Comparison of ENCODE assay signal across 1 cellular context in genomic region chr1:109493227-109493626, GRCh38.
A peak's percentile ranks its signal among the peaks of the same experiment; 100 is the strongest.
TF ChIP-seq lines count a peak whose summit lies in the region.

No MANE protein-coding gene starts in this region.

TF ChIP-seq in HEK293, 187 proteins besides CTCF, POLR2A, EP300 and RAD21 (continued from another document):
- TF ChIP-seq, protein P1, sequence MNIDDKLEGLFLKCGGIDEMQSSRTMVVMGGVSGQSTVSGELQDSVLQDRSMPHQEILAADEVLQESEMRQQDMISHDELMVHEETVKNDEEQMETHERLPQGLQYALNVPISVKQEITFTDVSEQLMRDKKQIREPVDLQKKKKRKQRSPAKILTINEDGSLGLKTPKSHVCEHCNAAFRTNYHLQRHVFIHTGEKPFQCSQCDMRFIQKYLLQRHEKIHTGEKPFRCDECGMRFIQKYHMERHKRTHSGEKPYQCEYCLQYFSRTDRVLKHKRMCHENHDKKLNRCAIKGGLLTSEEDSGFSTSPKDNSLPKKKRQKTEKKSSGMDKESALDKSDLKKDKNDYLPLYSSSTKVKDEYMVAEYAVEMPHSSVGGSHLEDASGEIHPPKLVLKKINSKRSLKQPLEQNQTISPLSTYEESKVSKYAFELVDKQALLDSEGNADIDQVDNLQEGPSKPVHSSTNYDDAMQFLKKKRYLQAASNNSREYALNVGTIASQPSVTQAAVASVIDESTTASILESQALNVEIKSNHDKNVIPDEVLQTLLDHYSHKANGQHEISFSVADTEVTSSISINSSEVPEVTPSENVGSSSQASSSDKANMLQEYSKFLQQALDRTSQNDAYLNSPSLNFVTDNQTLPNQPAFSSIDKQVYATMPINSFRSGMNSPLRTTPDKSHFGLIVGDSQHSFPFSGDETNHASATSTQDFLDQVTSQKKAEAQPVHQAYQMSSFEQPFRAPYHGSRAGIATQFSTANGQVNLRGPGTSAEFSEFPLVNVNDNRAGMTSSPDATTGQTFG (tag by site-specific recombination; IDR thresholded peaks at IDR 0.05; ENCODE audit: borderline replicate concordance) = no peak
- TF ChIP-seq ZNF354C (tag by site-specific recombination; IDR thresholded peaks at IDR 0.05; ENCODE audit: borderline replicate concordance, low read depth) (no peak), ZNF501 (tag by site-specific recombination; IDR thresholded peaks at IDR 0.05) (no peak), ZNF140 (tag by site-specific recombination; IDR thresholded peaks at IDR 0.05) (no peak), ZNF311 (tag by site-specific recombination; IDR thresholded peaks at IDR 0.05; ENCODE audit: borderline replicate concordance) (no peak), ZNF626 (tag by site-specific recombination; IDR thresholded peaks at IDR 0.05) (no peak), ZNF302 (tag by site-specific recombination; IDR thresholded peaks at IDR 0.05; ENCODE audit: low read depth) (no peak), ZNF341 (tag by site-specific recombination; IDR thresholded peaks at IDR 0.05; ENCODE audit: low read depth) (no peak), ZNF248 (tag by site-specific recombination; IDR thresholded peaks at IDR 0.05) (no peak), HOXA7 (CRISPR knock-in tag; IDR thresholded peaks at IDR 0.05; ENCODE audit: borderline replicate concordance) (no peak), ZNF670 (tag by site-specific recombination; IDR thresholded peaks at IDR 0.05; ENCODE audit: low read depth) (no peak), ZNF132 (tag by site-specific recombination; IDR thresholded peaks at IDR 0.05; ENCODE audit: borderline replicate concordance) (no peak), ZNF585B (tag by site-specific recombination; IDR thresholded peaks at IDR 0.05) (no peak), PRDM1 (tag by site-specific recombination; IDR thresholded peaks at IDR 0.05) (no peak), PRDM10 (tag by site-specific recombination; IDR thresholded peaks at IDR 0.05) (peak; percentile 67; the same call in 1 of the 2 replicates), SP3 (tag by site-specific recombination; IDR thresholded peaks at IDR 0.05) (peak; percentile 30), EGR2 (tag by site-specific recombination; IDR thresholded peaks at IDR 0.05; ENCODE audit: low read depth) (peak; percentile 65), SP2 (tag by site-specific recombination; IDR thresholded peaks at IDR 0.05) (peak; percentile 48), SETDB1 (IDR thresholded peaks at IDR 0.05; ENCODE audit: insufficient read length, low read length) (no peak), TRIM28 (IDR thresholded peaks at IDR 0.05; ENCODE audit: borderline replicate concordance, low read length) (no peak), ZNF423 (tag by site-specific recombination; IDR thresholded peaks at IDR 0.05) (no peak), ZNF280D (tag by site-specific recombination; IDR thresholded peaks at IDR 0.05) (no peak), ZNF600 (tag by site-specific recombination; IDR thresholded peaks at IDR 0.05) (no peak)
- TF ChIP-seq, protein P2, sequence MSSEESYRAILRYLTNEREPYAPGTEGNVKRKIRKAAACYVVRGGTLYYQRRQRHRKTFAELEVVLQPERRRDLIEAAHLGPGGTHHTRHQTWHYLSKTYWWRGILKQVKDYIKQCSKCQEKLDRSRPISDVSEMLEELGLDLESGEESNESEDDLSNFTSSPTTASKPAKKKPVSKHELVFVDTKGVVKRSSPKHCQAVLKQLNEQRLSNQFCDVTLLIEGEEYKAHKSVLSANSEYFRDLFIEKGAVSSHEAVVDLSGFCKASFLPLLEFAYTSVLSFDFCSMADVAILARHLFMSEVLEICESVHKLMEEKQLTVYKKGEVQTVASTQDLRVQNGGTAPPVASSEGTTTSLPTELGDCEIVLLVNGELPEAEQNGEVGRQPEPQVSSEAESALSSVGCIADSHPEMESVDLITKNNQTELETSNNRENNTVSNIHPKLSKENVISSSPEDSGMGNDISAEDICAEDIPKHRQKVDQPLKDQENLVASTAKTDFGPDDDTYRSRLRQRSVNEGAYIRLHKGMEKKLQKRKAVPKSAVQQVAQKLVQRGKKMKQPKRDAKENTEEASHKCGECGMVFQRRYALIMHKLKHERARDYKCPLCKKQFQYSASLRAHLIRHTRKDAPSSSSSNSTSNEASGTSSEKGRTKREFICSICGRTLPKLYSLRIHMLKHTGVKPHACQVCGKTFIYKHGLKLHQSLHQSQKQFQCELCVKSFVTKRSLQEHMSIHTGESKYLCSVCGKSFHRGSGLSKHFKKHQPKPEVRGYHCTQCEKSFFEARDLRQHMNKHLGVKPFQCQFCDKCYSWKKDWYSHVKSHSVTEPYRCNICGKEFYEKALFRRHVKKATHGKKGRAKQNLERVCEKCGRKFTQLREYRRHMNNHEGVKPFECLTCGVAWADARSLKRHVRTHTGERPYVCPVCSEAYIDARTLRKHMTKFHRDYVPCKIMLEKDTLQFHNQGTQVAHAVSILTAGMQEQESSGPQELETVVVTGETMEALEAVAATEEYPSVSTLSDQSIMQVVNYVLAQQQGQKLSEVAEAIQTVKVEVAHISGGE (tag by site-specific recombination; conservative IDR thresholded peaks at IDR 0.05; ENCODE audit: low read depth) = no peak
- TF ChIP-seq, protein P3, sequence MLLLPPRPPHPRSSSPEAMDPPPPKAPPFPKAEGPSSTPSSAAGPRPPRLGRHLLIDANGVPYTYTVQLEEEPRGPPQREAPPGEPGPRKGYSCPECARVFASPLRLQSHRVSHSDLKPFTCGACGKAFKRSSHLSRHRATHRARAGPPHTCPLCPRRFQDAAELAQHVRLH (tag by site-specific recombination; IDR thresholded peaks at IDR 0.05) = no peak
- TF ChIP-seq, protein P4, sequence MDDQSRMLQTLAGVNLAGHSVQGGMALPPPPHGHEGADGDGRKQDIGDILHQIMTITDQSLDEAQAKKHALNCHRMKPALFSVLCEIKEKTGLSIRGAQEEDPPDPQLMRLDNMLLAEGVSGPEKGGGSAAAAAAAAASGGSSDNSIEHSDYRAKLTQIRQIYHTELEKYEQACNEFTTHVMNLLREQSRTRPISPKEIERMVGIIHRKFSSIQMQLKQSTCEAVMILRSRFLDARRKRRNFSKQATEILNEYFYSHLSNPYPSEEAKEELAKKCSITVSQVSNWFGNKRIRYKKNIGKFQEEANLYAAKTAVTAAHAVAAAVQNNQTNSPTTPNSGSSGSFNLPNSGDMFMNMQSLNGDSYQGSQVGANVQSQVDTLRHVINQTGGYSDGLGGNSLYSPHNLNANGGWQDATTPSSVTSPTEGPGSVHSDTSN (CRISPR knock-in tag; IDR thresholded peaks at IDR 0.05) = no peak
